15 cellular contexts compared by ENCODE assay signal in genomic region chr4:80393970-80394250, GRCh38. TPM values are rescaled to one million over a fixed set of nuclear protein-coding genes. Genes with fewer than 3 reads are reported as not detected.
DNase-seq lines count a peak whose midpoint lies in the region; ATAC-seq, FAIRE-seq and TF ChIP-seq lines count a peak whose summit lies in the region.
"Had no signal": no experiment of that assay in that cellular context is flagged by ENCODE, and none has a peak within 500 bp of the region (broad histone marks: within the 10 kb centered on the region; RNA-seq: fewer than 3 reads in every experiment).

No MANE protein-coding gene starts in this region.

- ATAC-seq in activated naive CD4-positive, alpha-beta T cell treated with anti-CD3 and anti-CD28 coated beads, Interleukin-2, amount 50 U/mL, for 72 hours = peak; percentile 52 to 59
- peak; percentile 22 for ATAC-seq in GM21360 (IDR thresholded peaks at IDR 0.05; ENCODE audit: unreplicated experiment)
- ATAC-seq in HG03432 (IDR thresholded peaks at IDR 0.05; ENCODE audit: unreplicated experiment) = peak; percentile 24
- ATAC-seq: A549 had no signal

- TF ChIP-seq POLR2A in H54 (IDR thresholded peaks at IDR 0.05; ENCODE audit: low read depth, low read length) = no peak

- peak overlapping the region; percentile 38 to 68 for H3K27ac Mint-ChIP-seq in activated naive CD4-positive, alpha-beta T cell treated with anti-CD3 and anti-CD28 coated beads, Interleukin-2, amount 50 U/mL, for 72 hours

- H3K9me3 Mint-ChIP-seq in activated naive CD4-positive, alpha-beta T cell treated with anti-CD3 and anti-CD28 coated beads, Interleukin-2, amount 50 U/mL, for 72 hours = peaks cover 0 to 22% of the 10 kb centered on the region in 2 donors

- H3K27ac ChIP-seq in epithelial cell of prostate = peak overlapping the region; percentile 45
- H3K27ac ChIP-seq: A549, Peyer's patch had no signal

- peaks cover 6 to 7% of the 10 kb centered on the region in 2 donors for H3K36me3 Mint-ChIP-seq in activated naive CD4-positive, alpha-beta T cell treated with anti-CD3 and anti-CD28 coated beads, Interleukin-2, amount 50 U/mL, for 72 hours

- DNase-seq in activated naive CD4-positive, alpha-beta T cell treated with anti-CD3 and anti-CD28 coated beads, Interleukin-2, amount 50 U/mL, for 72 hours (ENCODE audit: low spot score in 2 of 2) = peak in 1 of 2 donors; percentile 11
- DNase-seq in activated naive CD4-positive, alpha-beta T cell treated with anti-CD3 and anti-CD28 coated beads, Interleukin-2, amount 50 U/mL, for 16 hours = no peak
- DNase-seq in epithelial cell of prostate (ENCODE audit: low read depth, low spot score) = no peak
- no peak for DNase-seq in COR-L47 (lab: John Stamatoyannopoulos, UW)
- no peak for DNase-seq in ecto neural progenitor cell (ENCODE audit: low spot score)
- no peak for DNase-seq in H54 (ENCODE audit: insufficient read length, low spot score)
- DNase-seq: DMS53, Kasumi-1, NCI-H2029, NCI-H510A, Peyer's patch, Right ventricle myocardium superior had no signal

- no peak for FAIRE-seq in H54 (lab: Jason Lieb, UNC)
- FAIRE-seq: A549 had no signal

RNA-seq across cellular contexts. Expression of gene CFAP299, which starts 58.4 kb away (rescaled TPM):
- not detected for total RNA-seq in activated naive CD4-positive, alpha-beta T cell treated with anti-CD3 and anti-CD28 coated beads, Interleukin-2, amount 50 U/mL, for 72 hours
- total RNA-seq: Peyer's patch, Right ventricle myocardium superior had no signal
